In the genomic region with DNA sequence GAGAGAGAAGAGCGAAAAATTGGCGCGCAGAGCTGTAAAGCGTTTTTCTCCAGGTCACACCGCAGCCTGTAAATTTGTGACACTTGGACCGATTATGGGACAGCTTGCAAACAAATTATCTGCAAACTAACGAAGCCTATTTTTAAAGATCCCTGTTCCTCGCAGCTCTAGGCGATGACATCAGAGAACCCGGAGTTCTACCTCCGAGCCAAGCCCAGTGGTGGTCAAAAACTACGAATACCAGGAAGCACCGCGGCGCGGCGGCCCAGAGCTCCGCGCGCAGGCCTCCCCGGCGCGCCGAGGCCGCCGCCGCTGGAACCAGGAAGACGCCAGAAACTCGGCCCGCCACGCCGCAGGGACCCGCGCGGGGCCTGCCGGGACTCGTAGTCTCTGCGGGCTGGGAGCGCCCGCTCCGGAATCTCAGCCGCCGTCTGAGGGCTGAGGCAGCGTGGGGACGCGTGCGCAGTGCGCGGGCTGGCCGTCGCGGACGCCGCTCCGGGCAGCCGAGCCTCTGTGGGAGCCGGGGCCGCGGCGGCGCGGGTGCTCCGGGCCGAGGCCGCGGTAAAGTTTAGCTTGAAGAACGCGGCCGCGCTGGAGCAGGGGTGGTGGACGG, we compare ENCODE assay signal across 7 cellular contexts. TPM values are rescaled to one million over a fixed set of nuclear protein-coding genes. Genes with fewer than 3 reads are reported as not detected.
A peak's percentile ranks its signal among the peaks of the same experiment; 100 is the strongest.
DNase-seq lines count a peak whose midpoint lies in the region; ATAC-seq and TF ChIP-seq lines count a peak whose summit lies in the region.

Gene PLEKHA1, plus strand, starts transcription at position 463 of the 613 bp plus-strand sequence. CDS start 18,493 bp downstream, outside the sequence.

- in situ Hi-C loops in T47D (cut with HindIII; ENCODE audit: low pct_unique_long_range_greater_than_20kb, low sequenced_read_pairs) (no loop called here), gastrocnemius medialis (cut with MboI; ENCODE audit: low sequenced_read_pairs in 4 of 4) (no loop called here)

- no peaks in the 10 kb centered on the region for H3K9me3 ChIP-seq in WERI-Rb-1 (ENCODE audit: severe bottlenecking)
- no peaks in the 10 kb centered on the region for H3K9me3 ChIP-seq in iPS-15b (ENCODE audit: control insufficient read depth, insufficient read depth, low read length)
- H3K9me3 ChIP-seq in gastrocnemius medialis, result no peaks in the 10 kb centered on the region

- intact Hi-C loops in gastrocnemius medialis (cut with DNase I; ENCODE audit: low total_unique reads), result loop anchor here (2.0 to 10.0 kb wide), 2 partner anchors 230 to 780 kb away; partner anchors contain the start of gene BUB3

- H3K4me1 ChIP-seq in iPS-15b (ENCODE audit: control insufficient read depth, insufficient read depth, low read length) (peaks cover 6% of the 10 kb centered on the region), gastrocnemius medialis (peaks cover 31 to 37% of the 10 kb centered on the region in 2 donors)

- peak; percentile 80 for ATAC-seq in GM18511 (IDR thresholded peaks at IDR 0.05; ENCODE audit: unreplicated experiment)
- ATAC-seq in HG03039 (IDR thresholded peaks at IDR 0.05; ENCODE audit: unreplicated experiment), result peak; percentile 94
- peak; percentile 90 to 92 for ATAC-seq in gastrocnemius medialis

- peak; percentile 67 for DNase-seq in NCI-H2081 treated with DMSO at 0.1 percent for 48 hours (lab: John Stamatoyannopoulos, UW)
- DNase-seq in WERI-Rb-1, result peak; percentile 95
- peak; percentile 85 to 95 for DNase-seq in T47D (ENCODE audit: low read depth in 1 of 2, low spot score in 1 of 2)
- DNase-seq in gastrocnemius medialis, result peak; percentile 91 to 94

- peak; percentile 95 to 96 for TF ChIP-seq POLR2A in gastrocnemius medialis (IDR thresholded peaks at IDR 0.05)

- peak within 1 kb of the TSS; percentile 92 for H3K27ac ChIP-seq in WERI-Rb-1
- peak within 1 kb of the TSS; percentile 82 to 99 (median 92) for H3K27ac ChIP-seq in gastrocnemius medialis

- peak within 1 kb of the TSS; percentile 40 for H3K9ac ChIP-seq in iPS-15b (ENCODE audit: low read depth, low read length)

- peak within 1 kb of the TSS; percentile 92 for H3K4me3 ChIP-seq in WERI-Rb-1 (ENCODE audit: low read depth, low read length)
- H3K4me3 ChIP-seq in iPS-15b (ENCODE audit: low read depth, low read length), result peak within 1 kb of the TSS; percentile 72
- H3K4me3 ChIP-seq in gastrocnemius medialis, result peak within 1 kb of the TSS; percentile 64 to 96 (median 70)

- H3K27me3 ChIP-seq in WERI-Rb-1 (ENCODE audit: insufficient read depth, low read depth, severe bottlenecking) (no peaks in the 10 kb centered on the region), iPS-15b (ENCODE audit: control insufficient read depth, insufficient read depth, low read length) (peaks cover 12% of the 10 kb centered on the region), gastrocnemius medialis (no peaks in the 10 kb centered on the region)

- no peaks in the 10 kb centered on the region for H3K36me3 ChIP-seq in WERI-Rb-1
- H3K36me3 ChIP-seq in iPS-15b (ENCODE audit: control insufficient read depth, insufficient read depth, low read length), result no peaks in the 10 kb centered on the region
- H3K36me3 ChIP-seq in gastrocnemius medialis, result no peaks in the 10 kb centered on the region

- TF ChIP-seq CTCF in WERI-Rb-1 (IDR thresholded peaks at IDR 0.05; ENCODE audit: low read depth, low read length) (no peak), gastrocnemius medialis (IDR thresholded peaks at IDR 0.05 in 4 of 5, conservative IDR thresholded peaks at IDR 0.05 in 1 of 5) (no peak)

RNA-seq across cellular contexts. Expression of gene PLEKHA1, which starts in this region (rescaled TPM):
- total RNA-seq in gastrocnemius medialis, result 10 to 100 TPM; 33.7 to 54.0 (median 37.8) TPM

Comparison
In these comparisons a context has a peak if more than half of its experiments do, and no peak if none do; other contexts are left out.
1. Peak in every context shown above with its lines: DNase-seq, ATAC-seq, H3K4me3 ChIP-seq and H3K27ac ChIP-seq.